1 cellular context compared by ENCODE assay signal in the genomic region with DNA sequence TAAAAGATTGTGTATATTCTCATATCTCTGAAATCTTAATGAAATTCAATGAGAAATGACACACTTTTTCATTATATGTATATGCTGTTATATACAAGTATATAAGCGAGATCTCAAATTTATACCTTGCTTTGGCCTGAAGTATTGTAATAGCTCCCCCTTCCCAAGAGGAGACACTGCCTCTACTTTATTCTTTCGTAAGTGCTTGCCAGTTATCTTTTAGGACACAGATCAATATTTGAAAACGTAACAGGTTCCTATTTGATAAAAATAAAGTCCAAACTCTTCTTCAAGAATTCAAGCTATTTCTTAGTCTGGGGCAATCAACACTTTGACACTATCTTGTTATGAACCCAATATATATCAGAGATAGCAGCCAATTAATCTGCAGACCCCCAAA.
A peak's percentile ranks its signal among the peaks of the same experiment; 100 is the strongest.
TF ChIP-seq lines count a peak whose summit lies in the region.

No MANE protein-coding gene starts in this region.

TF ChIP-seq in K562, 482 proteins besides CTCF, POLR2A, EP300 and RAD21:
- TF ChIP-seq ZNF324 (CRISPR knock-in tag; IDR thresholded peaks at IDR 0.05) (no peak), EP400 (IDR thresholded peaks at IDR 0.05) (0 out of 2 replicates have a peak, but pooled peaks have one; percentile 0), NCOA2 (IDR thresholded peaks at IDR 0.05; ENCODE audit: partially characterized antibody in 2 of 2) (peak in 1 of 2 experiments; percentile 21), CXXC5 (CRISPR knock-in tag; IDR thresholded peaks at IDR 0.05) (no peak), CSDE1 (IDR thresholded peaks at IDR 0.05) (no peak), ASH1L (IDR thresholded peaks at IDR 0.05; ENCODE audit: borderline replicate concordance, low read depth, partially characterized antibody) (no peak)
- TF ChIP-seq, protein P1, sequence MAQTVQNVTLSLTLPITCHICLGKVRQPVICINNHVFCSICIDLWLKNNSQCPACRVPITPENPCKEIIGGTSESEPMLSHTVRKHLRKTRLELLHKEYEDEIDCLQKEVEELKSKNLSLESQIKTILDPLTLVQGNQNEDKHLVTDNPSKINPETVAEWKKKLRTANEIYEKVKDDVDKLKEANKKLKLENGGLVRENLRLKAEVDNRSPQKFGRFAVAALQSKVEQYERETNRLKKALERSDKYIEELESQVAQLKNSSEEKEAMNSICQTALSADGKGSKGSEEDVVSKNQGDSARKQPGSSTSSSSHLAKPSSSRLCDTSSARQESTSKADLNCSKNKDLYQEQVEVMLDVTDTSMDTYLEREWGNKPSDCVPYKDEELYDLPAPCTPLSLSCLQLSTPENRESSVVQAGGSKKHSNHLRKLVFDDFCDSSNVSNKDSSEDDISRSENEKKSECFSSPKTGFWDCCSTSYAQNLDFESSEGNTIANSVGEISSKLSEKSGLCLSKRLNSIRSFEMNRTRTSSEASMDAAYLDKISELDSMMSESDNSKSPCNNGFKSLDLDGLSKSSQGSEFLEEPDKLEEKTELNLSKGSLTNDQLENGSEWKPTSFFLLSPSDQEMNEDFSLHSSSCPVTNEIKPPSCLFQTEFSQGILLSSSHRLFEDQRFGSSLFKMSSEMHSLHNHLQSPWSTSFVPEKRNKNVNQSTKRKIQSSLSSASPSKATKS (CRISPR knock-in tag; IDR thresholded peaks at IDR 0.05): no peak
- TF ChIP-seq, protein P2, sequence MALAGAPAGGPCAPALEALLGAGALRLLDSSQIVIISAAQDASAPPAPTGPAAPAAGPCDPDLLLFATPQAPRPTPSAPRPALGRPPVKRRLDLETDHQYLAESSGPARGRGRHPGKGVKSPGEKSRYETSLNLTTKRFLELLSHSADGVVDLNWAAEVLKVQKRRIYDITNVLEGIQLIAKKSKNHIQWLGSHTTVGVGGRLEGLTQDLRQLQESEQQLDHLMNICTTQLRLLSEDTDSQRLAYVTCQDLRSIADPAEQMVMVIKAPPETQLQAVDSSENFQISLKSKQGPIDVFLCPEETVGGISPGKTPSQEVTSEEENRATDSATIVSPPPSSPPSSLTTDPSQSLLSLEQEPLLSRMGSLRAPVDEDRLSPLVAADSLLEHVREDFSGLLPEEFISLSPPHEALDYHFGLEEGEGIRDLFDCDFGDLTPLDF (CRISPR knock-in tag; IDR thresholded peaks at IDR 0.05): no peak
- TF ChIP-seq, protein P3, sequence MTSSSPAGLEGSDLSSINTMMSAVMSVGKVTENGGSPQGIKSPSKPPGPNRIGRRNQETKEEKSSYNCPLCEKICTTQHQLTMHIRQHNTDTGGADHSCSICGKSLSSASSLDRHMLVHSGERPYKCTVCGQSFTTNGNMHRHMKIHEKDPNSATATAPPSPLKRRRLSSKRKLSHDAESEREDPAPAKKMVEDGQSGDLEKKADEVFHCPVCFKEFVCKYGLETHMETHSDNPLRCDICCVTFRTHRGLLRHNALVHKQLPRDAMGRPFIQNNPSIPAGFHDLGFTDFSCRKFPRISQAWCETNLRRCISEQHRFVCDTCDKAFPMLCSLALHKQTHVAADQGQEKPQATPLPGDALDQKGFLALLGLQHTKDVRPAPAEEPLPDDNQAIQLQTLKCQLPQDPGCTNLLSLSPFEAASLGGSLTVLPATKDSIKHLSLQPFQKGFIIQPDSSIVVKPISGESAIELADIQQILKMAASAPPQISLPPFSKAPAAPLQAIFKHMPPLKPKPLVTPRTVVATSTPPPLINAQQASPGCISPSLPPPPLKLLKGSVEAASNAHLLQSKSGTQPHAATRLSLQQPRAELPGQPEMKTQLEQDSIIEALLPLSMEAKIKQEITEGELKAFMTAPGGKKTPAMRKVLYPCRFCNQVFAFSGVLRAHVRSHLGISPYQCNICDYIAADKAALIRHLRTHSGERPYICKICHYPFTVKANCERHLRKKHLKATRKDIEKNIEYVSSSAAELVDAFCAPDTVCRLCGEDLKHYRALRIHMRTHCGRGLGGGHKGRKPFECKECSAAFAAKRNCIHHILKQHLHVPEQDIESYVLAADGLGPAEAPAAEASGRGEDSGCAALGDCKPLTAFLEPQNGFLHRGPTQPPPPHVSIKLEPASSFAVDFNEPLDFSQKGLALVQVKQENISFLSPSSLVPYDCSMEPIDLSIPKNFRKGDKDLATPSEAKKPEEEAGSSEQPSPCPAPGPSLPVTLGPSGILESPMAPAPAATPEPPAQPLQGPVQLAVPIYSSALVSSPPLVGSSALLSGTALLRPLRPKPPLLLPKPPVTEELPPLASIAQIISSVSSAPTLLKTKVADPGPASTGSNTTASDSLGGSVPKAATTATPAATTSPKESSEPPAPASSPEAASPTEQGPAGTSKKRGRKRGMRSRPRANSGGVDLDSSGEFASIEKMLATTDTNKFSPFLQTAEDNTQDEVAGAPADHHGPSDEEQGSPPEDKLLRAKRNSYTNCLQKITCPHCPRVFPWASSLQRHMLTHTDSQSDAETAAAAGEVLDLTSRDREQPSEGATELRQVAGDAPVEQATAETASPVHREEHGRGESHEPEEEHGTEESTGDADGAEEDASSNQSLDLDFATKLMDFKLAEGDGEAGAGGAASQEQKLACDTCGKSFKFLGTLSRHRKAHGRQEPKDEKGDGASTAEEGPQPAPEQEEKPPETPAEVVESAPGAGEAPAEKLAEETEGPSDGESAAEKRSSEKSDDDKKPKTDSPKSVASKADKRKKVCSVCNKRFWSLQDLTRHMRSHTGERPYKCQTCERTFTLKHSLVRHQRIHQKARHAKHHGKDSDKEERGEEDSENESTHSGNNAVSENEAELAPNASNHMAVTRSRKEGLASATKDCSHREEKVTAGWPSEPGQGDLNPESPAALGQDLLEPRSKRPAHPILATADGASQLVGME (CRISPR knock-in tag; IDR thresholded peaks at IDR 0.05): no peak
